In genomic region chr21:46003575-46004007, GRCh38 we compare ENCODE assay signal across 23 cellular contexts. TPM values are rescaled to one million over a fixed set of nuclear protein-coding genes. Genes with fewer than 3 reads are reported as not detected.
DNase-seq lines count a peak whose midpoint lies in the region; ATAC-seq and TF ChIP-seq lines count a peak whose summit lies in the region.
"Had no signal": no experiment of that assay in that cellular context is flagged by ENCODE, and none has a peak within 500 bp of the region (broad histone marks: within the 10 kb centered on the region; RNA-seq: fewer than 3 reads in every experiment).

No MANE protein-coding gene starts in this region.

- H3K9me3 ChIP-seq in ovary (no peaks in the 10 kb centered on the region), esophagus squamous epithelium (no peaks in the 10 kb centered on the region)
- H3K9me3 ChIP-seq: tibial artery had no signal

- intact Hi-C loops in activated CD8-positive, alpha-beta T cell treated with anti-CD3 and anti-CD28 coated beads for 36 hours (cut with micrococcal nuclease): no loop called here
- intact Hi-C loops in ovary (cut with DNase I): no loop called here
- intact Hi-C loops in esophagus squamous epithelium (cut with DNase I): no loop called here

- no peak overlapping the region for H3K4me3 Mint-ChIP-seq in activated CD8-positive, alpha-beta T cell treated with anti-CD3 and anti-CD28 coated beads for 36 hours
- H3K4me3 Mint-ChIP-seq: activated T-helper 17 cell treated with anti-CD3 and anti-CD28 coated beads, Interleukin-2, amount 50 U/mL, for 72 hours; CD8-positive, alpha-beta T cell; central memory CD8-positive, alpha-beta T cell; effector memory CD8-positive, alpha-beta T cell; IgD-negative memory B cell; neural crest cell; stimulated activated memory B cell treated with anti-CD40 and anti-IgM and Interleukin-4, amounts not matched to agents 10 μg/mL and 1 μg/mL and 100 μg/mL, for 72 hours had no signal

- no peaks in the 10 kb centered on the region for H3K4me1 Mint-ChIP-seq in activated CD8-positive, alpha-beta T cell treated with anti-CD3 and anti-CD28 coated beads for 36 hours (ENCODE audit: low read depth)
- H3K4me1 Mint-ChIP-seq: activated T-helper 17 cell treated with anti-CD3 and anti-CD28 coated beads, Interleukin-2, amount 50 U/mL, for 72 hours; central memory CD8-positive, alpha-beta T cell; IgD-negative memory B cell; neural crest cell; stimulated activated memory B cell treated with anti-CD40 and anti-IgM and Interleukin-4, amounts not matched to agents 10 μg/mL and 1 μg/mL and 100 μg/mL, for 72 hours had no signal

- H3K27ac Mint-ChIP-seq in activated CD8-positive, alpha-beta T cell treated with anti-CD3 and anti-CD28 coated beads for 36 hours: no peak overlapping the region
- H3K27ac Mint-ChIP-seq: activated T-helper 17 cell treated with anti-CD3 and anti-CD28 coated beads, Interleukin-2, amount 50 U/mL, for 72 hours; CD8-positive, alpha-beta T cell; effector memory CD8-positive, alpha-beta T cell; IgD-negative memory B cell; stimulated activated memory B cell treated with anti-CD40 and anti-IgM and Interleukin-4, amounts not matched to agents 10 μg/mL and 1 μg/mL and 100 μg/mL, for 72 hours had no signal

- no peak for TF ChIP-seq CTCF in activated CD8-positive, alpha-beta T cell treated with anti-CD3 and anti-CD28 coated beads for 36 hours (IDR thresholded peaks at IDR 0.05)
- TF ChIP-seq CTCF in ovary (IDR thresholded peaks at IDR 0.05): no peak
- TF ChIP-seq CTCF in esophagus squamous epithelium (IDR thresholded peaks at IDR 0.05): no peak

- H3K27ac ChIP-seq in ovary: no peak overlapping the region
- no peak overlapping the region for H3K27ac ChIP-seq in esophagus squamous epithelium
- H3K27ac ChIP-seq: heart right ventricle, PC-9, SK-N-MC, tibial artery had no signal

- no peaks in the 10 kb centered on the region for H3K4me1 ChIP-seq in ovary (ENCODE audit: insufficient read depth)
- H3K4me1 ChIP-seq in esophagus squamous epithelium: no peaks in the 10 kb centered on the region
- H3K4me1 ChIP-seq: heart right ventricle, tibial artery had no signal

- no peaks in the 10 kb centered on the region; the same call in 1 of the 2 replicates for H3K36me3 ChIP-seq in H7 (replicated peaks; ENCODE audit: control insufficient read depth, insufficient read depth, low read length)
- no peaks in the 10 kb centered on the region for H3K36me3 ChIP-seq in ovary
- peaks cover 0 to 44% (median 0%) of the 10 kb centered on the region in 3 donors for H3K36me3 ChIP-seq in esophagus squamous epithelium

- ATAC-seq in activated CD8-positive, alpha-beta T cell treated with anti-CD3 and anti-CD28 coated beads for 36 hours: no peak
- ATAC-seq in GM21825 (IDR thresholded peaks at IDR 0.05; ENCODE audit: unreplicated experiment): no peak
- ATAC-seq: activated T-helper 17 cell treated with anti-CD3 and anti-CD28 coated beads, Interleukin-2, amount 50 U/mL, for 72 hours; CD8-positive, alpha-beta T cell; effector memory CD8-positive, alpha-beta T cell; stimulated activated memory B cell treated with anti-CD40 and anti-IgM and Interleukin-4, amounts not matched to agents 10 μg/mL and 1 μg/mL and 100 μg/mL, for 72 hours had no signal

- H3K4me3 ChIP-seq in H7 (ENCODE audit: insufficient read depth, low read depth, low read length) (no peak overlapping the region), ovary (no peak overlapping the region), esophagus squamous epithelium (no peak overlapping the region)
- H3K4me3 ChIP-seq: heart right ventricle, PC-9, SK-N-MC, tibial artery had no signal

- no peak for TF ChIP-seq EP300 in ovary (IDR thresholded peaks at IDR 0.05)

- CTCF ChIA-PET in activated CD8-positive, alpha-beta T cell treated with anti-CD3 and anti-CD28 coated beads for 36 hours (lab: Charles Lee): no interaction called here

- TF ChIP-seq POLR2A in ovary (IDR thresholded peaks at IDR 0.05) (no peak), esophagus squamous epithelium (IDR thresholded peaks at IDR 0.05) (no peak)

- WGBS in ovary, 3 donors: 89 to 93% (median 91%) methylated on average over 39 to 42 of the region's 42 CpGs
- WGBS in esophagus squamous epithelium, 2 donors: 96 to 99% methylated on average over 14 to 19 of the region's 42 CpGs

- DNase-seq in H7 (peak; percentile 45), islet precursor cell (peak; percentile 48), ovary (peak in 4 of 5 donors; percentile 26 to 44 (median 36)), esophagus squamous epithelium (lab: John Stamatoyannopoulos, UW) (no peak)
- peak; percentile 0 for DNase-seq in activated CD8-positive, alpha-beta T cell treated with anti-CD3 and anti-CD28 coated beads for 36 hours
- DNase-seq in stimulated activated CD4-positive, alpha-beta T cell treated with anti-CD3 and anti-CD28 coated beads, Interleukin-4, amount 100 ng/mL, for 1 hour: no peak
- DNase-seq in stimulated activated CD4-positive, alpha-beta T cell treated with anti-CD3 and anti-CD28 coated beads, Interleukin-4, amount 100 ng/mL, for 24 hours: no peak
- DNase-seq: DMS53; effector memory CD8-positive, alpha-beta T cell; mesendoderm; MM.1S; NCI-H774; PC-9 had no signal

- H3K27me3 ChIP-seq in H7 (ENCODE audit: control insufficient read depth, insufficient read depth, low read length) (no peaks in the 10 kb centered on the region), ovary (no peaks in the 10 kb centered on the region), esophagus squamous epithelium (no peaks in the 10 kb centered on the region)
- H3K27me3 ChIP-seq: heart right ventricle, tibial artery had no signal

- POLR2A ChIA-PET in activated CD8-positive, alpha-beta T cell treated with anti-CD3 and anti-CD28 coated beads for 36 hours (lab: Charles Lee): no interaction called here

- peaks cover 3% of the 10 kb centered on the region for H3K9me3 Mint-ChIP-seq in activated CD8-positive, alpha-beta T cell treated with anti-CD3 and anti-CD28 coated beads for 36 hours
- H3K9me3 Mint-ChIP-seq: activated T-helper 17 cell treated with anti-CD3 and anti-CD28 coated beads, Interleukin-2, amount 50 U/mL, for 72 hours; CD8-positive, alpha-beta T cell; effector memory CD8-positive, alpha-beta T cell; neural crest cell had no signal

- H3K36me3 Mint-ChIP-seq in activated CD8-positive, alpha-beta T cell treated with anti-CD3 and anti-CD28 coated beads for 36 hours (ENCODE audit: low read depth): no peaks in the 10 kb centered on the region
- H3K36me3 Mint-ChIP-seq: CD8-positive, alpha-beta T cell; IgD-negative memory B cell; stimulated activated memory B cell treated with anti-CD40 and anti-IgM and Interleukin-4, amounts not matched to agents 10 μg/mL and 1 μg/mL and 100 μg/mL, for 72 hours had no signal

- no peaks in the 10 kb centered on the region for H3K27me3 Mint-ChIP-seq in activated CD8-positive, alpha-beta T cell treated with anti-CD3 and anti-CD28 coated beads for 36 hours
- H3K27me3 Mint-ChIP-seq: activated T-helper 17 cell treated with anti-CD3 and anti-CD28 coated beads, Interleukin-2, amount 50 U/mL, for 72 hours; central memory CD8-positive, alpha-beta T cell; effector memory CD8-positive, alpha-beta T cell; IgD-negative memory B cell had no signal

RNA-seq across cellular contexts. Expression of gene COL6A1, which starts 22.0 kb away (rescaled TPM):
- total RNA-seq in H7 (2014; rRNA removed; shearing (Covaris generic)): 243 and 283 TPM in 2 replicates
- total RNA-seq in activated CD8-positive, alpha-beta T cell treated with anti-CD3 and anti-CD28 coated beads for 36 hours: 1 to 10 TPM; 4.1 to 5.2 TPM
- total RNA-seq in ovary: 100 to 1,000 TPM; 389 to 779 (median 731) TPM
- polyA plus RNA-seq in ovary: 100 to 1,000 TPM; 112 to 905 TPM
- 100 to 1,000 TPM in 1 of 4 donors, 10 to 100 TPM in 3; 25.0 to 242 (median 54.9) TPM for total RNA-seq in esophagus squamous epithelium
- polyA plus RNA-seq: IgD-negative memory B cell had no signal

Comparison
In these comparisons a context has a peak if more than half of its experiments do, and no peak if none do; other contexts are left out.
1. DNase-seq: peak in H7 (single experiment), activated CD8-positive, alpha-beta T cell treated with anti-CD3 and anti-CD28 coated beads for 36 hours (single experiment), islet precursor cell (single experiment) and ovary (4 of 5); none in stimulated activated CD4-positive, alpha-beta T cell treated with anti-CD3 and anti-CD28 coated beads, Interleukin-4, amount 100 ng/mL, for 1 hour (single experiment), esophagus squamous epithelium (single experiment) and stimulated activated CD4-positive, alpha-beta T cell treated with anti-CD3 and anti-CD28 coated beads, Interleukin-4, amount 100 ng/mL, for 24 hours (single experiment).
2. RNA of gene COL6A1, which starts 22.0 kb away (total RNA-seq): 389 to 779 TPM in ovary, 243 to 283 TPM in H7 and 25.0 to 242 TPM in esophagus squamous epithelium; 4.1 to 5.2 TPM in activated CD8-positive, alpha-beta T cell treated with anti-CD3 and anti-CD28 coated beads for 36 hours; every median in the first group is over 4 times any median in the second.